1 cellular context compared by ENCODE assay signal in the genomic region with DNA sequence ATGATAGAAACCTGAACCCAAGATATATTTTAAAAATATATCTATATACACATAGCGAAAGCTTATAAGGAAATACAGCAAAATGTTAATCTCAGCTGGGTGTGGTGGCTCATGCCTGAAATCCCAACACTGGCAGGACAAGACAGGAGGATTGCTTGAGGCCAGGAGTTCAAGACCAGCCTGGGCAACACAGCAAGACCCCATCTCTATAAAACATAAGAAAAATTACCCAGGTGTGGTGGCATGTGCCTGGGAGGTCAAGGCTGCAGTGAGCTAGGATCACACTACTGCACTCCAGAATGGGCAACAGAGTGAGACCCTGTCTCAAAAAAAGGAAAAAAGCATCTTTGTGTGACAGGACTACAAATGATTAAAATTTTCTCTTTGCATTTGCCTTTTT.
TF ChIP-seq lines count a peak whose summit lies in the region.

No MANE protein-coding gene starts in this region.

TF ChIP-seq in K562, 482 proteins besides CTCF, POLR2A, EP300 and RAD21:
- TF ChIP-seq ZNF121 (CRISPR knock-in tag; conservative IDR thresholded peaks at IDR 0.05) = peak; percentile 72
- TF ChIP-seq ZNF584 (CRISPR knock-in tag; IDR thresholded peaks at IDR 0.05; ENCODE audit: low read depth) = no peak
